In the genomic region with DNA sequence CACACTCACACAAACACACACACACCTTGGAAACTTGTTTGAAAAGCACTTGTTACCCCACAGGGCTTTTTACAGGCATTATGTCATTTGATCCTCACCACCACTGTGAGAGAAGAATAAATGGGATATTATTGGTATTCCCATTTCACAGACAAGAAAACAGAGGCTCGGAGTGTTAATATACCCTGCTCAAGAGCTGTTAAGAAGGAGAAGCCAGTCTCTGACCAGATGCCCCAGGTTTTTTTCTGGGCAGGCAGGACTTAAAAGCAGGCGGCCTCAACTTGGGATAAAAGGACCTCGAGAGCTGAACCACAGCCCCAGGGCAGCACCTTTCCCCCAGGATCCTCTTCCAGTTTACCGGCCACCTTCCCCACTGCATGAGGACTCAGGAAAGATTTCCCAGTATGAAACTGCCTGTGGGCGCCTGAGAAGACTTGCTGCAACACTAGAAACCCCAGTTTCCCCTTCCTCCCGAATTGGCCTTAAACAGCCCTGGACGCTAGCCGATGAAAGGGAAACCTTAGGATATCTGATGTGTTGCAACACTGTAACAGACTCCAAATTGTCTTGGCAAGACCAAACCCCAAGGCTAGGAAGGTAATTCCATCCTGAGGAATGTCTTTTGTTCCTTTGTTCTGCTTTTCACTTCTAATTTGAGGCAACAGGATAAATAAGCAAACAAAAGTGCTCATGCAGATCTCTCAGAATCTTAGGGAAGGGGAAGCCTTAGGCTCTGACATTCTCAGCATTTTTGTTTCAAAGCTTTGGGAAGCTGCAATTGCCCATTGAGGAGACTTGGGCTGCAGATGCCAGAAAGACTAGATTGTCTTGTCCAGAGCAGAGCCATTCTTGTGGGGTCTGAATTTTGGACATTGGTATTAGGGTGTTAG, we compare ENCODE assay signal across 23 cellular contexts.
DNase-seq lines count a peak whose midpoint lies in the region; ATAC-seq and TF ChIP-seq lines count a peak whose summit lies in the region.
"Had no signal": no experiment of that assay in that cellular context is flagged by ENCODE, and none has a peak within 500 bp of the region (broad histone marks: within the 10 kb centered on the region; RNA-seq: fewer than 3 reads in every experiment).

No MANE protein-coding gene starts in this region.

- no peaks in the 10 kb centered on the region for H3K27me3 ChIP-seq in GM23338 (ENCODE audit: insufficient read depth)
- H3K27me3 ChIP-seq: sigmoid colon had no signal

- H3K27ac ChIP-seq in GM23338 (ENCODE audit: low read depth), result peak overlapping the region; percentile 80
- peak overlapping the region; percentile 53 for H3K27ac ChIP-seq in mesodermal cell (ENCODE audit: low read depth, low read length, severe bottlenecking)
- H3K27ac ChIP-seq: HL-60, sigmoid colon, WERI-Rb-1 had no signal

- ATAC-seq in GM23338, result peak; percentile 96
- no peak for ATAC-seq in HG03045 (IDR thresholded peaks at IDR 0.05; ENCODE audit: unreplicated experiment)
- ATAC-seq: left ventricle myocardium superior, mucosa of descending colon, SK-N-SH treated with all-trans-retinoic acid at 6 μM for 48 hours had no signal

- no peaks in the 10 kb centered on the region for H3K9me3 Mint-ChIP-seq in GM23338
- H3K9me3 Mint-ChIP-seq: activated T-helper 2 cell treated with anti-CD3 and anti-CD28 coated beads, Interferon-gamma antibody, Interleukin-2, Interleukin-4, amounts not matched to agents 10 μg/mL and 5 μg/mL and 100 μg/mL, durations not matched to agents 14 hours and 24 hours and 36 hours; nephron progenitor cell; T-helper 2 cell treated with Interferon-gamma antibody and Interleukin-4, amounts not matched to agents 5 μg/mL and 100 μg/mL, for 36 hours had no signal

- no peak overlapping the region; the same call in 2 of the 3 replicates for H3K4me3 Mint-ChIP-seq in GM23338
- H3K4me3 Mint-ChIP-seq: activated naive CD8-positive, alpha-beta T cell; IgD-negative memory B cell; nephron progenitor cell; T-helper 2 cell treated with Interferon-gamma antibody and Interleukin-4, amounts not matched to agents 5 μg/mL and 100 μg/mL, for 36 hours had no signal

- H3K4me1 ChIP-seq in GM23338 (ENCODE audit: insufficient read depth) (peaks cover 16% of the 10 kb centered on the region), mesodermal cell (ENCODE audit: control insufficient read depth, insufficient read depth, low read length, poor library complexity, severe bottlenecking) (peaks cover 5% of the 10 kb centered on the region)
- H3K4me1 ChIP-seq: sigmoid colon had no signal

- no peaks in the 10 kb centered on the region for H3K36me3 Mint-ChIP-seq in GM23338 (ENCODE audit: low read depth)
- H3K36me3 Mint-ChIP-seq: activated naive CD8-positive, alpha-beta T cell; IgD-negative memory B cell had no signal

- no peak overlapping the region for H2AFZ ChIP-seq in GM23338

- no peaks in the 10 kb centered on the region for H3K36me3 ChIP-seq in GM23338 (ENCODE audit: insufficient read depth)
- no peaks in the 10 kb centered on the region for H3K36me3 ChIP-seq in mesodermal cell (ENCODE audit: control insufficient read depth, insufficient read depth, low read length)
- H3K36me3 ChIP-seq: sigmoid colon, WERI-Rb-1 had no signal

- DNase-seq in GM23338 (ENCODE audit: low spot score) (peak; percentile 94), astrocyte of the cerebellum (ENCODE audit: low read depth) (peak; percentile 1), fibroblast of peridontal ligament (ENCODE audit: extremely low read depth) (peak; percentile 1), NCI-H2081 (lab: John Stamatoyannopoulos, UW) (no peak), HUDEP-2 (lab: John Stamatoyannopoulos, UW; ENCODE audit: unreplicated experiment in 76 of 76) (no peak), superior temporal gyrus (ENCODE audit: extremely low spot score) (no peak)
- DNase-seq: activated CD4-positive, alpha-beta T cell treated with anti-CD3 and anti-CD28 coated beads, Interleukin-2, amount 50 U/mL, for 1 hour; C1 segment of cervical spinal cord; left ventricle myocardium superior; mucosa of descending colon; NCI-H1436; NCI-H2171 treated with DMSO at 0.1 percent for 48 hours; nephron progenitor cell; sigmoid colon; WERI-Rb-1 had no signal

- H4K20me1 ChIP-seq in GM23338 (replicated peaks; ENCODE audit: insufficient read depth), result no peaks in the 10 kb centered on the region

- no peaks in the 10 kb centered on the region; the same call in 1 of the 2 replicates for H3F3A ChIP-seq in GM23338 (replicated peaks; ENCODE audit: low read depth)

- H3K9me3 ChIP-seq in mesodermal cell (ENCODE audit: control insufficient read depth, low read length), result no peaks in the 10 kb centered on the region
- H3K9me3 ChIP-seq: mucosa of descending colon, sigmoid colon had no signal

- in situ Hi-C loops in astrocyte of the cerebellum (cut with HindIII; ENCODE audit: low sequenced_read_pairs), result no loop called here

- H3K4me1 Mint-ChIP-seq in GM23338, result peaks cover 21% of the 10 kb centered on the region
- H3K4me1 Mint-ChIP-seq: IgD-negative memory B cell, nephron progenitor cell had no signal

- peak overlapping the region; percentile 23; the same call in 1 of the 2 replicates for H3K4me2 ChIP-seq in GM23338

- no peaks in the 10 kb centered on the region for H3K79me2 ChIP-seq in GM23338 (replicated peaks; ENCODE audit: insufficient read depth)

- H3K4me3 ChIP-seq in GM23338 (no peak overlapping the region), astrocyte of the cerebellum (ENCODE audit: low read depth, low read length) (no peak overlapping the region), mesodermal cell (ENCODE audit: extremely low read depth, insufficient read depth, low read length, poor library complexity, severe bottlenecking) (no peak overlapping the region)
- H3K4me3 ChIP-seq: mucosa of descending colon, sigmoid colon had no signal

- WGBS in mesodermal cell (ENCODE audit: insufficient coverage in 2 of 2), 2 experiments, result 64 to 71% methylated on average over 2 to 6 of the region's 8 CpGs

- H3K27ac Mint-ChIP-seq in GM23338, result 0 out of 2 replicates have a peak overlapping the region, but pooled peaks have one; percentile 42
- H3K27ac Mint-ChIP-seq: activated naive CD8-positive, alpha-beta T cell; activated T-helper 2 cell treated with anti-CD3 and anti-CD28 coated beads, Interferon-gamma antibody, Interleukin-2, Interleukin-4, amounts not matched to agents 10 μg/mL and 5 μg/mL and 100 μg/mL, durations not matched to agents 14 hours and 24 hours and 36 hours; IgD-negative memory B cell; nephron progenitor cell; T-helper 2 cell treated with Interferon-gamma antibody and Interleukin-4, amounts not matched to agents 5 μg/mL and 100 μg/mL, for 36 hours had no signal

- TF ChIP-seq CTCF in GM23338 (conservative IDR thresholded peaks at IDR 0.05; ENCODE audit: low read depth in 2 of 2), result no peak
- TF ChIP-seq CTCF in astrocyte of the cerebellum (IDR thresholded peaks at IDR 0.05; ENCODE audit: low read depth, low read length, missing control alignments), result no peak

- H3K27me3 Mint-ChIP-seq in GM23338 (ENCODE audit: insufficient read depth, low read depth, poor library complexity), result peaks cover 12% of the 10 kb centered on the region
- H3K27me3 Mint-ChIP-seq: IgD-negative memory B cell had no signal

- H3K9me2 ChIP-seq in GM23338 (ENCODE audit: insufficient read depth), result peaks cover 9% of the 10 kb centered on the region

TF ChIP-seq in GM23338, 12 proteins besides CTCF, POLR2A, EP300 and RAD21 (continues in another document):
- TF ChIP-seq JUNB (IDR thresholded peaks at IDR 0.05; ENCODE audit: unreplicated experiment), result no peak
- TF ChIP-seq EZH2phosphoT487 (IDR thresholded peaks at IDR 0.05; ENCODE audit: unreplicated experiment), result no peak

Comparison
In these comparisons a context has a peak if more than half of its experiments do, and no peak if none do; other contexts are left out.
1. DNase-seq: peak in GM23338 (single experiment), astrocyte of the cerebellum (single experiment) and fibroblast of peridontal ligament (single experiment); none in NCI-H2081 (0 of 2), HUDEP-2 (0 of 76) and superior temporal gyrus (single experiment).